ENCODE assay signal across 10 cellular contexts in the genomic region with DNA sequence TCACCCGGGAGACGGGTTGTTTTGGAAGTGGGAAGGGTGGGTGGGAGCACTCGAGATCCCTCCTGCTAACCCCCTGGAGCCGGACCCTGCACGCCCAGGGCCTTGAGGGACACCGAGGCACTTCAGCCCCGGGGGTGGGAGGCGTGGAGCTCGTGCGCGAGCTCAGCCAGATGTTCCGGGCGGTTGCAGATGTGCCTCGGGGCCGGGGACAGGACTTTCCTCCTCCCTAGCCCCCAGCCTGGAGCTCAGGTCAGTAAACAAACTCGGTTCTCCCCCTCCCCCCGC. TPM values are rescaled to one million over a fixed set of nuclear protein-coding genes. Genes with fewer than 3 reads are reported as not detected.
DNase-seq lines count a peak whose midpoint lies in the region; ATAC-seq and TF ChIP-seq lines count a peak whose summit lies in the region.
"Had no signal": no experiment of that assay in that cellular context is flagged by ENCODE, and none has a peak within 500 bp of the region (broad histone marks: within the 10 kb centered on the region; RNA-seq: fewer than 3 reads in every experiment).

No MANE protein-coding gene starts in this region.

- H3K27me3 ChIP-seq in BE2C (peaks cover 54% of the 10 kb centered on the region), MG63 (peaks cover 34% of the 10 kb centered on the region), ectodermal cell (ENCODE audit: control insufficient read depth, insufficient read depth, low read length, poor library complexity, severe bottlenecking) (peaks cover 88% of the 10 kb centered on the region)

- peaks cover 19% of the 10 kb centered on the region for H3K4me1 Mint-ChIP-seq in nephron progenitor cell

- H3K36me3 Mint-ChIP-seq in nephron progenitor cell (ENCODE audit: low read depth): no peaks in the 10 kb centered on the region

- WGBS in ectodermal cell, 2 experiments: 1 to 2% methylated on average over 17 of the region's 17 CpGs

- TF ChIP-seq CTCF in BE2C (IDR thresholded peaks at IDR 0.05; ENCODE audit: low read depth, low read length) (no peak), nephron progenitor cell (IDR thresholded peaks at IDR 0.05) (no peak)

- peak overlapping the region; percentile 80 for H3K4me3 ChIP-seq in BE2C (ENCODE audit: low read depth, low read length)
- H3K4me3 ChIP-seq in MG63: peak overlapping the region; percentile 28
- H3K4me3 ChIP-seq in ectodermal cell (ENCODE audit: insufficient read depth, low read depth, low read length): peak overlapping the region; percentile 39
- H3K4me3 ChIP-seq: K562 had no signal

- peak overlapping the region; percentile 63 for H3K4me3 Mint-ChIP-seq in nephron progenitor cell

- H3K27me3 Mint-ChIP-seq in nephron progenitor cell (ENCODE audit: low read depth, poor library complexity): peaks cover 96% of the 10 kb centered on the region

- no peak overlapping the region for H3K27ac Mint-ChIP-seq in nephron progenitor cell
- H3K27ac Mint-ChIP-seq: activated CD4-positive, alpha-beta memory T cell treated with anti-CD3 and anti-CD28 coated beads, Interleukin-2, amount 10 ng/mL, durations not matched to agents 7 days and 5 days had no signal

- no peaks in the 10 kb centered on the region for H3K9me3 ChIP-seq in BE2C
- no peaks in the 10 kb centered on the region for H3K9me3 ChIP-seq in MG63
- no peaks in the 10 kb centered on the region for H3K9me3 ChIP-seq in ectodermal cell (ENCODE audit: control insufficient read depth, low read length)

- H3K9me3 Mint-ChIP-seq in nephron progenitor cell: no peaks in the 10 kb centered on the region
- H3K9me3 Mint-ChIP-seq: activated CD4-positive, alpha-beta memory T cell treated with anti-CD3 and anti-CD28 coated beads, Interleukin-2, amount 10 ng/mL, durations not matched to agents 7 days and 5 days had no signal

- H3K36me3 ChIP-seq in BE2C (no peaks in the 10 kb centered on the region), MG63 (no peaks in the 10 kb centered on the region), ectodermal cell (ENCODE audit: control insufficient read depth, insufficient read depth, low read length) (no peaks in the 10 kb centered on the region)

- no peak overlapping the region for H3K27ac ChIP-seq in ectodermal cell (ENCODE audit: insufficient read depth, low read depth, low read length, poor library complexity, severe bottlenecking)

- no peak for ATAC-seq in HG03097 (IDR thresholded peaks at IDR 0.05; ENCODE audit: low FRiP score, unreplicated experiment)
- ATAC-seq: K562 had no signal

- DNase-seq in BE2C (no peak), MG63 (no peak), nephron progenitor cell (peak; percentile 58), AG08395 (ENCODE audit: low spot score) (no peak), AG20443 (ENCODE audit: low spot score) (no peak), NCI-H1436 (lab: John Stamatoyannopoulos, UW) (no peak)

- peaks cover 5% of the 10 kb centered on the region for H3K4me1 ChIP-seq in BE2C
- peaks cover 30% of the 10 kb centered on the region for H3K4me1 ChIP-seq in ectodermal cell (ENCODE audit: control insufficient read depth, insufficient read depth, low read length)

RNA-seq across cellular contexts. Expression of a gene that starts 3.3 kb away (rescaled TPM):
- polyA plus RNA-seq in BE2C (2012; ENCODE audit: insufficient read depth, insufficient read length, low read depth): 1.8 TPM
- not detected in 2 replicates for total RNA-seq in MG63 (2014; rRNA removed; shearing (Covaris generic); ENCODE audit: low replicate concordance)
- 0.33 TPM for polyA plus RNA-seq in ectodermal cell (2013, experiment 1 of 4)
- polyA plus RNA-seq in ectodermal cell (2013, experiment 2 of 4): 0.44 TPM
- 0.91 TPM for polyA plus RNA-seq in ectodermal cell (2013, experiment 3 of 4)
- 0.77 TPM for polyA plus RNA-seq in ectodermal cell (2013, experiment 4 of 4)

Comparison
In these comparisons a context has a peak if more than half of its experiments do, and no peak if none do; other contexts are left out.
1. H3K4me3 ChIP-seq: peak in every context shown above with its lines; median percentile 80 in BE2C; 39 in ectodermal cell; 28 in MG63.